Comparison of ENCODE assay signal across 8 cellular contexts in the genomic region with DNA sequence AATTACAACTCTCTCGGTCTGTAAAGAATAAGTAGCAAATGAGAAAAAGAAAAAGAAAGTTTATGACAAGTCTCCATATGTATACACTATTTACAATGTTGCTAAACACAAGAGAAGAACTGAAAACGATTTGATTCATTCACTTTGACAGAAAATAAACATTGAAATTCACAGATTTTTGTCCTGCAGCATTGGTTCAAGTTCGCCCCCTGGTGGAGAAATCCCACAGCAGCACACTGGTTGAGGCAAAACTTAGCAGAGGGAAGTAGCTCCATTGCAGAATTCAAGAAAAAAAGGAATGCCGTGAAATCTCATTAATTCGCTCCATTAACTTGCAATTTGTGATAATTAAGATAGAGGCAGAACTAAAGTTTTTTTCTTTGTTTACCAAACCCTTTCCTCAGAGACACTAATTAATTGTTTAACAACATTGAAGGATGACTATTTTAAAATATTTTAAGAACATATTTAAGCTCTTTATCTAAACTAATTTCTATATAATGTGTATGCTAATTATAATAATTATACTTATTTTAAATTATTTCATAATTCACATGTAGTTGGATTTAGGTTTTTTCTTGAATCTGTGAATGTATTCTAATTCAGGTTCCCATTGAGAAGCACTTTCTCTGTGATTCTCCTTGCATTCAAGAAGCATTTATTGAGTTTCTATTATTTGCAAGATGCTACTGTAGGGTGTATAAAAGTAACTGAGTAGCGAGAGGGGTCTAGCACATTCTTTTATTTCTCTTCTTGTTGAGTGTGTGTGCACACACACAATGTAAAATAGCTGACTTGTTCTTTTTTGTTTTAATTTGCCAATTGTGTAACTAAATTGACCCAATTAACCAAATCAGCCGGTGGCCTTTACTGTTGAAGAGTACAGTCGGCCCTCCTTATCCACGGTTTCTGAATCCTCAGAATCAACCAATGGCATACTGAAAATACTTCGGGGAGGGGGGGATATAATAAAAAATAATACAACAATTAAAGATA.
DNase-seq lines count a peak whose midpoint lies in the region; ATAC-seq and TF ChIP-seq lines count a peak whose summit lies in the region.

No MANE protein-coding gene starts in this region.

- H3K4me3 Mint-ChIP-seq in T-helper 2 cell treated with Interferon-gamma antibody and Interleukin-4, amounts not matched to agents 5 μg/mL and 100 μg/mL, for 36 hours = no peak overlapping the region

- peak; percentile 99 for TF ChIP-seq CTCF in astrocyte of the spinal cord (IDR thresholded peaks at IDR 0.05; ENCODE audit: low read depth, low read length)

- peak; percentile 47 for ATAC-seq in GM18519 (IDR thresholded peaks at IDR 0.05; ENCODE audit: low FRiP score, unreplicated experiment)

- peaks cover 7% of the 10 kb centered on the region for H3K27me3 Mint-ChIP-seq in T-helper 2 cell treated with Interferon-gamma antibody and Interleukin-4, amounts not matched to agents 5 μg/mL and 100 μg/mL, for 36 hours (ENCODE audit: low read depth)

- no peaks in the 10 kb centered on the region for H3K36me3 Mint-ChIP-seq in T-helper 2 cell treated with Interferon-gamma antibody and Interleukin-4, amounts not matched to agents 5 μg/mL and 100 μg/mL, for 36 hours (ENCODE audit: low read depth)

- H3K27ac ChIP-seq in iPS DF 6.9 (ENCODE audit: low read length) = no peak overlapping the region

- no peaks in the 10 kb centered on the region for H3K27me3 ChIP-seq in iPS DF 6.9 (ENCODE audit: control insufficient read depth, insufficient read depth, low read length)

- no peak overlapping the region for H3K4me3 ChIP-seq in astrocyte of the spinal cord (ENCODE audit: low read depth, low read length)
- no peak overlapping the region for H3K4me3 ChIP-seq in iPS DF 6.9 (ENCODE audit: low read length)

- DNase-seq in Ammon's horn (ENCODE audit: low spot score) = peak; percentile 75
- DNase-seq in KG1 (lab: John Stamatoyannopoulos, UW) = peak; percentile 28
- peak; percentile 18 for DNase-seq in T-helper 2 cell treated with Interferon-gamma antibody and Interleukin-4, amounts not matched to agents 5 μg/mL and 100 μg/mL, for 36 hours (ENCODE audit: low spot score)
- peak; percentile 70 for DNase-seq in astrocyte of the spinal cord (ENCODE audit: low read depth, low spot score)
- DNase-seq in iPS DF 6.9 (ENCODE audit: low read depth, low spot score) = peak; percentile 45
- DNase-seq in stimulated activated CD4-positive, alpha-beta T cell treated with anti-CD3 and anti-CD28 coated beads, Interleukin-12 subunit alpha, Interleukin-12 subunit beta, amount 100 ng/mL, for 4 hours = peak; percentile 59
- no peak for DNase-seq in GF-D8 (lab: John Stamatoyannopoulos, UW)

- no peaks in the 10 kb centered on the region for H3K9me3 Mint-ChIP-seq in T-helper 2 cell treated with Interferon-gamma antibody and Interleukin-4, amounts not matched to agents 5 μg/mL and 100 μg/mL, for 36 hours

- no peaks in the 10 kb centered on the region for H3K4me1 Mint-ChIP-seq in T-helper 2 cell treated with Interferon-gamma antibody and Interleukin-4, amounts not matched to agents 5 μg/mL and 100 μg/mL, for 36 hours (ENCODE audit: low read depth)

- WGBS in iPS DF 6.9 (ENCODE audit: insufficient coverage, insufficient read length) = no CpG with 5 or more reads among the region's 10 CpGs

- no peaks in the 10 kb centered on the region for H3K36me3 ChIP-seq in iPS DF 6.9 (ENCODE audit: control insufficient read depth, insufficient read depth, low read length)

- no peaks in the 10 kb centered on the region for H3K4me1 ChIP-seq in iPS DF 6.9 (ENCODE audit: control insufficient read depth, insufficient read depth, low read length)

- in situ Hi-C loops in astrocyte of the spinal cord (cut with HindIII; ENCODE audit: low sequenced_read_pairs) = no loop called here

- no peaks in the 10 kb centered on the region for H3K9me3 ChIP-seq in iPS DF 6.9 (ENCODE audit: control insufficient read depth, insufficient read depth, low read length)

- no peak overlapping the region for H3K27ac Mint-ChIP-seq in T-helper 2 cell treated with Interferon-gamma antibody and Interleukin-4, amounts not matched to agents 5 μg/mL and 100 μg/mL, for 36 hours
